Comparison of ENCODE assay signal across 1 cellular context in genomic region chr10:7818295-7819125, GRCh38.
A peak's percentile ranks its signal among the peaks of the same experiment; 100 is the strongest.
TF ChIP-seq lines count a peak whose summit lies in the region.

TSS of gene TAF3 (plus strand) at chr10:7818505. CDS start at chr10:7818710, 205 bp downstream.

TF ChIP-seq in HepG2, 621 proteins besides CTCF, POLR2A, EP300 and RAD21 (continued from another document and continues in another):
- TF ChIP-seq KLF6 (CRISPR knock-in tag; IDR thresholded peaks at IDR 0.05) (peak; percentile 90), ZNF333 (CRISPR knock-in tag; IDR thresholded peaks at IDR 0.05; ENCODE audit: borderline replicate concordance) (no peak), HDAC2 (CRISPR knock-in tag; IDR thresholded peaks at IDR 0.05) (peak; percentile 94), ZNF816 (CRISPR knock-in tag; IDR thresholded peaks at IDR 0.05; ENCODE audit: borderline replicate concordance) (no peak), SCMH1 (CRISPR knock-in tag; IDR thresholded peaks at IDR 0.05; ENCODE audit: borderline replicate concordance) (no peak), MED13 (CRISPR knock-in tag; IDR thresholded peaks at IDR 0.05) (no peak), ZNF704 (CRISPR knock-in tag; IDR thresholded peaks at IDR 0.05; ENCODE audit: borderline replicate concordance) (no peak; the same call in 1 of the 2 replicates), ZNF136 (CRISPR knock-in tag; IDR thresholded peaks at IDR 0.05; ENCODE audit: low read depth) (peak; percentile 83; the same call in 1 of the 2 replicates), SRSF4 (IDR thresholded peaks at IDR 0.05; ENCODE audit: low read depth, low read length, poor library complexity, severe bottlenecking) (no peak), RFX5 (IDR thresholded peaks at IDR 0.05; ENCODE audit: low read depth, low read length) (0 out of 2 replicates have a peak, but pooled peaks have one; percentile 26), ZNF570 (CRISPR knock-in tag; IDR thresholded peaks at IDR 0.05; ENCODE audit: borderline replicate concordance) (no peak), ZNF609 (CRISPR knock-in tag; IDR thresholded peaks at IDR 0.05; ENCODE audit: borderline replicate concordance) (peak; percentile 58; the same call in 1 of the 2 replicates), HIVEP1 (CRISPR knock-in tag; IDR thresholded peaks at IDR 0.05) (peak; percentile 84; the same call in 1 of the 2 replicates), ZNF747 (CRISPR knock-in tag; IDR thresholded peaks at IDR 0.05; ENCODE audit: borderline replicate concordance) (peak; percentile 94), ARID2 (CRISPR knock-in tag; IDR thresholded peaks at IDR 0.05; ENCODE audit: borderline replicate concordance) (0 out of 2 replicates have a peak, but pooled peaks have one; percentile 13), SP5 (CRISPR knock-in tag; IDR thresholded peaks at IDR 0.05; ENCODE audit: borderline replicate concordance, low read depth) (peak; percentile 87), REL (CRISPR knock-in tag; conservative IDR thresholded peaks at IDR 0.05) (peak; percentile 74; the same call in 1 of the 2 replicates), ZBTB4 (CRISPR knock-in tag; IDR thresholded peaks at IDR 0.05; ENCODE audit: borderline replicate concordance) (no peak; the same call in 1 of the 2 replicates), ZNF678 (CRISPR knock-in tag; IDR thresholded peaks at IDR 0.05) (peak; percentile 74; the same call in 1 of the 2 replicates), MATR3 (CRISPR knock-in tag; IDR thresholded peaks at IDR 0.05) (no peak), ZIK1 (CRISPR knock-in tag; IDR thresholded peaks at IDR 0.05; ENCODE audit: borderline replicate concordance, low read depth) (0 out of 2 replicates have a peak, but pooled peaks have one; percentile 28), SOX6 (IDR thresholded peaks at IDR 0.05) (no peak), SOX6 (CRISPR knock-in tag; IDR thresholded peaks at IDR 0.05) (peak; percentile 48), MXD3 (CRISPR knock-in tag; IDR thresholded peaks at IDR 0.05) (peak; percentile 89), FLYWCH1 (CRISPR knock-in tag; IDR thresholded peaks at IDR 0.05) (no peak), ZNF724P (CRISPR knock-in tag; IDR thresholded peaks at IDR 0.05; ENCODE audit: borderline replicate concordance) (peak; percentile 90), ZNF670 (CRISPR knock-in tag; IDR thresholded peaks at IDR 0.05; ENCODE audit: borderline replicate concordance) (no peak; the same call in 1 of the 2 replicates), ZNF574 (CRISPR knock-in tag; IDR thresholded peaks at IDR 0.05) (peak; percentile 90), MEF2D (CRISPR knock-in tag; IDR thresholded peaks at IDR 0.05) (peak; percentile 59; the same call in 1 of the 2 replicates), GPN1 (CRISPR knock-in tag; IDR thresholded peaks at IDR 0.05; ENCODE audit: borderline replicate concordance) (peak; percentile 22; the same call in 1 of the 2 replicates), WIZ (CRISPR knock-in tag; IDR thresholded peaks at IDR 0.05) (no peak), KDM5A (IDR thresholded peaks at IDR 0.05; ENCODE audit: borderline replicate concordance, low read length) (peak; percentile 91), ARHGAP35 (CRISPR knock-in tag; IDR thresholded peaks at IDR 0.05; ENCODE audit: borderline replicate concordance) (peak; percentile 88), ZNF773 (CRISPR knock-in tag; IDR thresholded peaks at IDR 0.05; ENCODE audit: borderline replicate concordance) (no peak), FOSL1 (CRISPR knock-in tag; IDR thresholded peaks at IDR 0.05; ENCODE audit: borderline replicate concordance) (no peak), SOX5 (CRISPR knock-in tag; IDR thresholded peaks at IDR 0.05; ENCODE audit: borderline replicate concordance) (no peak; the same call in 1 of the 2 replicates), TEAD3 (CRISPR knock-in tag; optimal IDR thresholded peaks at IDR 0.05; ENCODE audit: borderline replicate concordance) (peak; percentile 81), ZBTB2 (CRISPR knock-in tag; IDR thresholded peaks at IDR 0.05; ENCODE audit: low read depth) (0 out of 2 replicates have a peak, but pooled peaks have one; percentile 27), RNF219 (CRISPR knock-in tag; IDR thresholded peaks at IDR 0.05) (no peak), MAF1 (CRISPR knock-in tag; IDR thresholded peaks at IDR 0.05; ENCODE audit: borderline replicate concordance) (no peak), ZBTB10 (CRISPR knock-in tag; IDR thresholded peaks at IDR 0.05; ENCODE audit: borderline replicate concordance) (peak; percentile 85), ATF7-NPFF (CRISPR knock-in tag; IDR thresholded peaks at IDR 0.05; ENCODE audit: low read depth) (peak; percentile 34; the same call in 1 of the 2 replicates), ZNF251 (CRISPR knock-in tag; IDR thresholded peaks at IDR 0.05) (no peak), SRSF1 (optimal IDR thresholded peaks at IDR 0.05; ENCODE audit: low read depth, low read length) (peak; percentile 62), KLF16 (CRISPR knock-in tag; IDR thresholded peaks at IDR 0.05) (peak in 1 of 2 experiments; percentile 97; a peak in 2 of 4 replicates)
